In the genomic region with DNA sequence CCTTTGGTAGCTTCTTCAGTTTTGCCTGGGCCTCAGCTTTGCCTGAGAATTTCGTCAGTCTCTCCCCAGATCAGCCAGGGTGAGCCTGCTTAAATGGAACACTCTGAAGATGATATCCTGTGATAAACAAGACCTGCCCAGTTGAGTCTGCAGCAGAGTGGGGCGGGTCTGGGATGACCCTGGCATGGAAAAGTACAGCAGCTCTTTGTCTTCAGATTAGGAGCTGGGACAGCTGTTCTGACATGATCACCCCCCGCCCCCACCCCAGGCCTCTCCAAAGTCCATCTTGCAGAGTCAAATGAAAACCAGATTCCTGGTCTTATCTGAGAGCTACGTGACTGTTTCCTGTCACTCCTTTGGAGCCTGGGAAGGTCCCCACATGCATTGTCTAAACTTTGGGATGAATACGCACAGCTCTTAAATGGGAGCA, we compare ENCODE assay signal across 18 cellular contexts. TPM values are rescaled to one million over a fixed set of nuclear protein-coding genes. Genes with fewer than 3 reads are reported as not detected.
DNase-seq lines count a peak whose midpoint lies in the region; TF ChIP-seq lines count a peak whose summit lies in the region.
"Had no signal": no experiment of that assay in that cellular context is flagged by ENCODE, and none has a peak within 500 bp of the region (broad histone marks: within the 10 kb centered on the region; RNA-seq: fewer than 3 reads in every experiment).

No MANE protein-coding gene starts in this region.

- H3K4me1 ChIP-seq in hepatocyte (ENCODE audit: insufficient read depth) (peaks cover 38% of the 10 kb centered on the region), sigmoid colon (peaks cover 4 to 45% (median 39%) of the 10 kb centered on the region in 4 donors), uterus (peaks cover 0 to 5% of the 10 kb centered on the region in 2 donors)

- no peak overlapping the region for H3K4me3 ChIP-seq in hepatocyte
- H3K4me3 ChIP-seq in sigmoid colon, result no peak overlapping the region
- no peak overlapping the region for H3K4me3 ChIP-seq in uterus

- H3K79me2 ChIP-seq in hepatocyte, result peaks cover 39% of the 10 kb centered on the region

- no peak overlapping the region for H2AFZ ChIP-seq in hepatocyte

- peak; percentile 4 for DNase-seq in NCI-H146 (lab: John Stamatoyannopoulos, UW)
- no peak for DNase-seq in NCI-H146 treated with DMSO at 0.1 percent for 48 hours (lab: John Stamatoyannopoulos, UW; ENCODE audit: unreplicated experiment)
- peak; percentile 94 for DNase-seq in SK-N-DZ (ENCODE audit: low spot score)
- peak; percentile 48 for DNase-seq in hepatocyte (ENCODE audit: low spot score)
- DNase-seq in sigmoid colon, result no peak
- DNase-seq in uterus, result no peak
- no peak for DNase-seq in GOT3 (lab: John Stamatoyannopoulos, UW)
- DNase-seq in HFFc6, result no peak
- DNase-seq: activated CD4-positive, CD25-positive, alpha-beta regulatory T cell treated with anti-CD3 and anti-CD28 coated beads, Interleukin-2, amount 50 U/mL, for 72 hours; activated gamma-delta T cell treated with Interleukin-2 at 50 U/mL for 16 hours; HCEC 1CT; NCI-H1417 treated with DMSO at 0.1 percent for 48 hours; NCI-H526 treated with DMSO at 0.1 percent for 48 hours; RPMI8226; stimulated activated naive CD8-positive, alpha-beta T cell treated with anti-CD3 and anti-CD28 coated beads, Interleukin-15, Interleukin-2, amounts not matched to agents 100 U/mL and 50 U/mL, for 24 hours had no signal

- H3K36me3 ChIP-seq in hepatocyte (replicated peaks; ENCODE audit: insufficient read depth, low read depth) (no peaks in the 10 kb centered on the region), sigmoid colon (no peaks in the 10 kb centered on the region), uterus (no peaks in the 10 kb centered on the region)
- H3K36me3 ChIP-seq: ascending aorta had no signal

- intact Hi-C loops in sigmoid colon (cut with DNase I), result loop anchor here (10.0 kb wide), 2 partner anchors 273 to 373 kb away; a partner anchor contains a TSS
- intact Hi-C loops in uterus (cut with DNase I; ENCODE audit: low total_unique reads), result loop anchor here (10.0 kb wide), 1 partner anchor 113 kb away; no protein-coding TSS in a partner anchor

- H3K27ac ChIP-seq in hepatocyte (peak overlapping the region; percentile 96), sigmoid colon (peak overlapping the region; percentile 93 to 99 (median 96)), uterus (no peak overlapping the region)
- H3K27ac ChIP-seq: ascending aorta, KMS-11 had no signal

- no peaks in the 10 kb centered on the region for H3K9me2 ChIP-seq in hepatocyte (replicated peaks; ENCODE audit: insufficient read depth)

- H3K36me3 Mint-ChIP-seq in HFFc6 (ENCODE audit: low read depth), result no peaks in the 10 kb centered on the region

- 21% methylated on average over 5 of the region's 5 CpGs for WGBS in hepatocyte (ENCODE audit: low lambda C conversion rate, missing lambda C conversion rate)
- WGBS in sigmoid colon, 2 donors, result 24 to 64% methylated on average over 5 of the region's 5 CpGs

- H3K4me3 Mint-ChIP-seq in HFFc6, result no peak overlapping the region
- H3K4me3 Mint-ChIP-seq: T-helper 1 cell treated with Interleukin-12 subunit alpha and Interleukin-12 subunit beta and Interleukin-4 antibody, amounts not matched to agents 30 μg/mL and 1 μg/mL, for 36 hours had no signal

- H3K4me2 ChIP-seq in hepatocyte, result peak overlapping the region; percentile 95
- H3K4me2 ChIP-seq: KMS-11 had no signal

- peaks cover 26% of the 10 kb centered on the region for H3K27me3 Mint-ChIP-seq in HFFc6 (ENCODE audit: insufficient read depth)

- peaks cover 5% of the 10 kb centered on the region; the same call in 1 of the 2 replicates for H3K9me3 Mint-ChIP-seq in HFFc6

- TF ChIP-seq POLR2A in sigmoid colon (IDR thresholded peaks at IDR 0.05), result no peak
- no peak for TF ChIP-seq POLR2A in uterus (IDR thresholded peaks at IDR 0.05)

- TF ChIP-seq EP300 in sigmoid colon (IDR thresholded peaks at IDR 0.05), result no peak

- TF ChIP-seq CTCF in hepatocyte (IDR thresholded peaks at IDR 0.05; ENCODE audit: poor library complexity) (no peak), sigmoid colon (IDR thresholded peaks at IDR 0.05) (no peak), uterus (IDR thresholded peaks at IDR 0.05) (no peak), HFFc6 (IDR thresholded peaks at IDR 0.05) (no peak)

- no peaks in the 10 kb centered on the region for H3K27me3 ChIP-seq in hepatocyte
- H3K27me3 ChIP-seq in sigmoid colon, result no peaks in the 10 kb centered on the region
- H3K27me3 ChIP-seq in uterus, result no peaks in the 10 kb centered on the region
- H3K27me3 ChIP-seq: ascending aorta had no signal

- H4K20me1 ChIP-seq in hepatocyte (ENCODE audit: insufficient read depth, poor library complexity, severe bottlenecking), result peaks cover 6% of the 10 kb centered on the region

- peaks cover 22% of the 10 kb centered on the region for H3K4me1 Mint-ChIP-seq in HFFc6 (ENCODE audit: low read depth)

- no peak overlapping the region for H3K27ac Mint-ChIP-seq in HFFc6
- H3K27ac Mint-ChIP-seq: T-helper 1 cell treated with Interleukin-12 subunit alpha and Interleukin-12 subunit beta and Interleukin-4 antibody, amounts not matched to agents 30 μg/mL and 1 μg/mL, for 36 hours had no signal

- no peaks in the 10 kb centered on the region for H3K9me3 ChIP-seq in hepatocyte (ENCODE audit: low read depth)
- no peaks in the 10 kb centered on the region for H3K9me3 ChIP-seq in sigmoid colon
- H3K9me3 ChIP-seq in uterus, result no peaks in the 10 kb centered on the region
- H3K9me3 ChIP-seq: ascending aorta had no signal

RNA-seq across cellular contexts. Expression of a gene that starts 2.2 kb away (rescaled TPM):
- 27.4 and 37.8 TPM in 2 replicates for polyA plus RNA-seq in SK-N-DZ (2014; cell fraction: cytosol; rRNA removed)
- 11.9 and 19.9 TPM in 2 replicates for polyA plus RNA-seq in SK-N-DZ (2014; cell fraction: nucleus; rRNA removed)
- total RNA-seq in hepatocyte, result 23.7 and 24.0 TPM in 2 replicates
- 23.4 and 25.1 TPM in 2 replicates for polyA plus RNA-seq in hepatocyte
- total RNA-seq in sigmoid colon, result 10 to 100 TPM; 12.3 to 20.7 (median 16.3) TPM
- polyA plus RNA-seq in sigmoid colon, result 10 to 100 TPM in 1 of 3 donors, 1 to 10 TPM in 2; 8.8 to 15.3 (median 9.6) TPM
- 10 to 100 TPM in 1 of 4 donors, 1 to 10 TPM in 3; 1.3 to 45.0 (median 9.9) TPM for total RNA-seq in uterus
- total RNA-seq in HFFc6 (2021; fragmentation: NEBNext Ultra II Directional; extraction: Animal tissue kit (Norgen Biotek cat#: 25700)), result 1 to 10 TPM; 4.8 to 6.8 (median 6.6) TPM
- total RNA-seq: ascending aorta had no signal

Comparison
In these comparisons a context has a peak if more than half of its experiments do, and no peak if none do; other contexts are left out.
1. DNase-seq: peak in NCI-H146 (single experiment), SK-N-DZ (single experiment) and hepatocyte (single experiment); none in NCI-H146 treated with DMSO at 0.1 percent for 48 hours (single experiment), sigmoid colon (single experiment), uterus (0 of 2), GOT3 (single experiment) and HFFc6 (single experiment).
2. H3K27ac ChIP-seq: peak in hepatocyte (single experiment) and sigmoid colon (4 of 4); none in uterus (0 of 2).